ENCODE assay signal across 10 cellular contexts in the genomic region with DNA sequence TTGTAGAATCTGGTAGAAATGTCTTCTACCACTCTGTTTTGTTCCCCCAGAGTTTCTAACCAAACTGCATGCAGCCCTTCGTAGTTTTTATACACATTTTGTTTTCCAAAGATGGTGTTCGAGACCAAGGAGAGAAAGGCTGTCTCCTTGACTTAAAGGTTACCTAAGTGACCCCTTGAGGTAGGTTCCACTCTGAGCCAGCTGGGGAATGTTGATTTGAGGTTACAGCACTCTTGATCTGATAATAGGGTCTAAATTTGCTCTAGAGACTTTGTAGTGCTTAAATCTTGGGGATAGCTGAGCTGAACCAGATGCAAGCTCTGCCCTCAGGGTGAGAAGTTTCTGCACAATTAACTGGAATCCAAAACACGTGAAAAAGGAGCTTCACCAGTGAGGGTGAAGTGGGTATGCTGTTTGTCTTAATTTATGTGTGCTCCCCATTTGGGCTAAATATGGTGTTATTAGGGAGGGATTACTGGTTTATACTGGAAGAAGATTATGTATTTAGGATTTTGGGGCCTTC. TPM values are rescaled to one million over a fixed set of nuclear protein-coding genes. Genes with fewer than 3 reads are reported as not detected.
DNase-seq lines count a peak whose midpoint lies in the region; ATAC-seq and TF ChIP-seq lines count a peak whose summit lies in the region.
"Had no signal": no experiment of that assay in that cellular context is flagged by ENCODE, and none has a peak within 500 bp of the region (broad histone marks: within the 10 kb centered on the region; RNA-seq: fewer than 3 reads in every experiment).

No MANE protein-coding gene starts in this region.

- peak overlapping the region; percentile 78 for H3K4me2 ChIP-seq in hepatocyte

- no peaks in the 10 kb centered on the region for H3K9me2 ChIP-seq in hepatocyte (replicated peaks; ENCODE audit: insufficient read depth)

- H4K20me1 ChIP-seq in hepatocyte (ENCODE audit: insufficient read depth, poor library complexity, severe bottlenecking), result peaks cover 77% of the 10 kb centered on the region

- peaks cover 63% of the 10 kb centered on the region for H3K4me1 Mint-ChIP-seq in activated T-cell treated with anti-CD3 and anti-CD28 coated beads, Interleukin-2, amount 50 U/mL, for 4 hours (ENCODE audit: low read depth)
- H3K4me1 Mint-ChIP-seq in WTC11, result peaks cover 33% of the 10 kb centered on the region
- H3K4me1 Mint-ChIP-seq in stimulated activated memory B cell treated with anti-CD40 and anti-IgM and Interleukin-4, amounts not matched to agents 10 μg/mL and 1 μg/mL and 100 μg/mL, for 72 hours, result peaks cover 68% of the 10 kb centered on the region

- H3K27me3 Mint-ChIP-seq in activated T-cell treated with anti-CD3 and anti-CD28 coated beads, Interleukin-2, amount 50 U/mL, for 4 hours (ENCODE audit: low read depth), result no peaks in the 10 kb centered on the region
- no peaks in the 10 kb centered on the region for H3K27me3 Mint-ChIP-seq in WTC11 (ENCODE audit: low read depth)
- H3K27me3 Mint-ChIP-seq in stimulated activated memory B cell treated with anti-CD40 and anti-IgM and Interleukin-4, amounts not matched to agents 10 μg/mL and 1 μg/mL and 100 μg/mL, for 72 hours, result no peaks in the 10 kb centered on the region

- H2AFZ ChIP-seq in hepatocyte, result no peak overlapping the region

- H3K9me3 ChIP-seq in hepatocyte (ENCODE audit: low read depth), result no peaks in the 10 kb centered on the region

- H3K79me2 ChIP-seq in hepatocyte, result peaks cover 75% of the 10 kb centered on the region

- no peaks in the 10 kb centered on the region for H3K36me3 ChIP-seq in hepatocyte (replicated peaks; ENCODE audit: insufficient read depth, low read depth)

- H3K27ac Mint-ChIP-seq in WTC11, result peak overlapping the region; percentile 66
- peak overlapping the region; percentile 61 for H3K27ac Mint-ChIP-seq in stimulated activated memory B cell treated with anti-CD40 and anti-IgM and Interleukin-4, amounts not matched to agents 10 μg/mL and 1 μg/mL and 100 μg/mL, for 72 hours

- TF ChIP-seq CTCF in WTC11 (IDR thresholded peaks at IDR 0.05), result no peak
- no peak for TF ChIP-seq CTCF in hepatocyte (IDR thresholded peaks at IDR 0.05; ENCODE audit: poor library complexity)

- H3K27me3 ChIP-seq in hepatocyte, result no peaks in the 10 kb centered on the region

- H3K4me1 ChIP-seq in hepatocyte (ENCODE audit: insufficient read depth), result peaks cover 24% of the 10 kb centered on the region

- no peak for ATAC-seq in activated T-cell treated with anti-CD3 and anti-CD28 coated beads, Interleukin-2, amount 50 U/mL, for 4 hours
- ATAC-seq in WTC11 (no peak), HG03520 (IDR thresholded peaks at IDR 0.05; ENCODE audit: unreplicated experiment) (no peak), GM21723 (IDR thresholded peaks at IDR 0.05; ENCODE audit: unreplicated experiment) (no peak)
- no peak for ATAC-seq in stimulated activated memory B cell treated with anti-CD40 and anti-IgM and Interleukin-4, amounts not matched to agents 10 μg/mL and 1 μg/mL and 100 μg/mL, for 72 hours
- ATAC-seq: left cardiac atrium had no signal

- H3K9me3 Mint-ChIP-seq in activated T-cell treated with anti-CD3 and anti-CD28 coated beads, Interleukin-2, amount 50 U/mL, for 4 hours, result no peaks in the 10 kb centered on the region
- H3K9me3 Mint-ChIP-seq in WTC11, result no peaks in the 10 kb centered on the region
- H3K9me3 Mint-ChIP-seq in stimulated activated memory B cell treated with anti-CD40 and anti-IgM and Interleukin-4, amounts not matched to agents 10 μg/mL and 1 μg/mL and 100 μg/mL, for 72 hours, result no peaks in the 10 kb centered on the region

- CTCF ChIA-PET in WTC11 (lab: Charles Lee), result interaction anchor here (0.5 to 1.5 kb wide), 2 partner anchors 12 to 34 kb away, joined by 3 to 4 read pairs; no protein-coding TSS in a partner anchor

- peak overlapping the region; percentile 60 for H3K4me3 Mint-ChIP-seq in activated T-cell treated with anti-CD3 and anti-CD28 coated beads, Interleukin-2, amount 50 U/mL, for 4 hours
- H3K4me3 Mint-ChIP-seq in WTC11, result no peak overlapping the region; the same call in 1 of the 2 replicates
- H3K4me3 Mint-ChIP-seq in stimulated activated memory B cell treated with anti-CD40 and anti-IgM and Interleukin-4, amounts not matched to agents 10 μg/mL and 1 μg/mL and 100 μg/mL, for 72 hours, result peak overlapping the region; percentile 33

- DNase-seq in activated T-cell treated with anti-CD3 and anti-CD28 coated beads, Interleukin-2, amount 50 U/mL, for 4 hours, result no peak
- DNase-seq in activated T-cell treated with anti-CD3 and anti-CD28 coated beads, Interleukin-2, amount 50 U/mL, for 1 hour, result no peak
- no peak for DNase-seq in WTC11 (ENCODE audit: low spot score)
- no peak for DNase-seq in hepatocyte (ENCODE audit: low spot score)
- no peak for DNase-seq in A172 (ENCODE audit: low spot score)
- DNase-seq: left cardiac atrium; stimulated activated CD4-positive, alpha-beta T cell treated with anti-CD3 and anti-CD28 coated beads, Interleukin-4, amount 100 ng/mL, for 1 hour had no signal

- WGBS in hepatocyte (ENCODE audit: low lambda C conversion rate, missing lambda C conversion rate), result 57% methylated on average over 3 of the region's 3 CpGs

- H3K4me3 ChIP-seq in hepatocyte, result no peak overlapping the region

- peaks cover 22% of the 10 kb centered on the region for H3K36me3 Mint-ChIP-seq in activated T-cell treated with anti-CD3 and anti-CD28 coated beads, Interleukin-2, amount 50 U/mL, for 4 hours (ENCODE audit: insufficient read depth)
- H3K36me3 Mint-ChIP-seq in WTC11, result no peaks in the 10 kb centered on the region
- peaks cover 35% of the 10 kb centered on the region for H3K36me3 Mint-ChIP-seq in stimulated activated memory B cell treated with anti-CD40 and anti-IgM and Interleukin-4, amounts not matched to agents 10 μg/mL and 1 μg/mL and 100 μg/mL, for 72 hours

- no peak overlapping the region for H3K27ac ChIP-seq in hepatocyte

- POLR2A ChIA-PET in WTC11 (lab: Charles Lee), result no interaction called here

TF ChIP-seq in WTC11, 78 proteins besides CTCF, POLR2A, EP300 and RAD21:
- no peak for TF ChIP-seq ZNF416 (CRISPR knock-in tag; IDR thresholded peaks at IDR 0.05)
- no peak for TF ChIP-seq TCF7 (CRISPR knock-in tag; IDR thresholded peaks at IDR 0.05; ENCODE audit: low read depth)

RNA-seq across cellular contexts. Expression of a gene that starts 3.1 kb away (rescaled TPM):
- 100 to 1,000 TPM; 383 to 509 (median 438) TPM for total RNA-seq in activated T-cell treated with anti-CD3 and anti-CD28 coated beads, Interleukin-2, amount 50 U/mL, for 4 hours
- 402 to 417 TPM (median 412 TPM) in 3 replicates for total RNA-seq in WTC11 (2021)
- 534 and 591 TPM in 2 replicates for total RNA-seq in hepatocyte
- polyA plus RNA-seq in hepatocyte, result 743 and 805 TPM in 2 replicates
- 242 and 305 TPM in 2 replicates for total RNA-seq in A172 (2014; rRNA removed; shearing (Covaris generic))

RNA-seq across cellular contexts. Expression of a gene that starts 37.2 kb away (rescaled TPM):
- 10 to 100 TPM; 22.1 to 24.0 (median 23.6) TPM for total RNA-seq in activated T-cell treated with anti-CD3 and anti-CD28 coated beads, Interleukin-2, amount 50 U/mL, for 4 hours
- total RNA-seq in WTC11 (2021) (15.2 to 19.3 TPM (median 15.6 TPM) in 3 replicates), hepatocyte (8.3 TPM in 2 replicates)
- 3.6 and 5.8 TPM in 2 replicates for polyA plus RNA-seq in hepatocyte
- total RNA-seq in A172 (2014; rRNA removed; shearing (Covaris generic)), result 16.4 and 16.6 TPM in 2 replicates
